In the genomic region with DNA sequence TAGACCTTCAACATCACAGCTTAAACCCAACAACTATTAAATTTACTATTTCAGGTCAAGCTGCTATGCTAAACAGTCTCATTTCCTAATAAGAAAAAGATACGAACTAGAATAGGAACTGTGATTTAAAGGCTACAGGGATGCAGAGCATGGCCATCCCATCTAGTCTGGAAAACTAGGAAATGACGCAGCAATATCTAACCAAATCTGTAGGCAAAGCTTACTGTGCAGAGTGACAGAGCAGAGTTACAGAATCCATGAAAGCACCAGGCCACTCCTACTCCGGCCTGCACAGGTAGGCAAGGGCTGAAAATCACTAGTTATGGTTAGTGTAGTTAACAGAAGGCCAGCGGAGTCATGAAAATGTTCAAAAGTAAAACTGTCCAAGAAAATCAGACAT, we compare ENCODE assay signal across 1 cellular context.
TF ChIP-seq lines count a peak whose summit lies in the region.

No MANE protein-coding gene starts in this region.

TF ChIP-seq in HepG2, 621 proteins besides CTCF, POLR2A, EP300 and RAD21:
- no peak for TF ChIP-seq ZNF670 (CRISPR knock-in tag; IDR thresholded peaks at IDR 0.05; ENCODE audit: borderline replicate concordance)
- TF ChIP-seq THAP11 (CRISPR knock-in tag; IDR thresholded peaks at IDR 0.05) = 0 out of 2 replicates have a peak, but pooled peaks have one; percentile 11
- TF ChIP-seq NFE2 (CRISPR knock-in tag; IDR thresholded peaks at IDR 0.05) = peak; percentile 45; the same call in 1 of the 2 replicates
